ENCODE assay signal across 11 cellular contexts in genomic region chr17:6995500-6996255, GRCh38. TPM values are rescaled to one million over a fixed set of nuclear protein-coding genes. Genes with fewer than 3 reads are reported as not detected.
DNase-seq lines count a peak whose midpoint lies in the region; TF ChIP-seq lines count a peak whose summit lies in the region.
"Had no signal": no experiment of that assay in that cellular context is flagged by ENCODE, and none has a peak within 500 bp of the region (broad histone marks: within the 10 kb centered on the region; RNA-seq: fewer than 3 reads in every experiment).

A gene with protein sequence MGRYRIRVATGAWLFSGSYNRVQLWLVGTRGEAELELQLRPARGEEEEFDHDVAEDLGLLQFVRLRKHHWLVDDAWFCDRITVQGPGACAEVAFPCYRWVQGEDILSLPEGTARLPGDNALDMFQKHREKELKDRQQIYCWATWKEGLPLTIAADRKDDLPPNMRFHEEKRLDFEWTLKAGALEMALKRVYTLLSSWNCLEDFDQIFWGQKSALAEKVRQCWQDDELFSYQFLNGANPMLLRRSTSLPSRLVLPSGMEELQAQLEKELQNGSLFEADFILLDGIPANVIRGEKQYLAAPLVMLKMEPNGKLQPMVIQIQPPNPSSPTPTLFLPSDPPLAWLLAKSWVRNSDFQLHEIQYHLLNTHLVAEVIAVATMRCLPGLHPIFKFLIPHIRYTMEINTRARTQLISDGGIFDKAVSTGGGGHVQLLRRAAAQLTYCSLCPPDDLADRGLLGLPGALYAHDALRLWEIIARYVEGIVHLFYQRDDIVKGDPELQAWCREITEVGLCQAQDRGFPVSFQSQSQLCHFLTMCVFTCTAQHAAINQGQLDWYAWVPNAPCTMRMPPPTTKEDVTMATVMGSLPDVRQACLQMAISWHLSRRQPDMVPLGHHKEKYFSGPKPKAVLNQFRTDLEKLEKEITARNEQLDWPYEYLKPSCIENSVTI (plus strand): TSS chr17:6996049. CDS start chr17:6996118, 69 bp downstream.

- no peak for TF ChIP-seq CTCF in colonic mucosa (IDR thresholded peaks at IDR 0.05)
- no peak for TF ChIP-seq CTCF in HFFc6 (IDR thresholded peaks at IDR 0.05)

- H3K36me3 Mint-ChIP-seq in HFFc6 (ENCODE audit: low read depth), result peaks cover 13% of the 10 kb centered on the region
- H3K36me3 Mint-ChIP-seq in activated T-helper 1 cell treated with anti-CD3 and anti-CD28 coated beads, Interleukin-12 subunit alpha, Interleukin-12 subunit beta, Interleukin-2, Interleukin-4 antibody, amounts not matched to agents 30 ng/mL and 10 ng/mL and 1 ng/mL, durations not matched to agents 14 hours and 24 hours and 36 hours (ENCODE audit: low read depth), result peaks cover 30% of the 10 kb centered on the region

- DNase-seq in ELF-1 (ENCODE audit: low read depth, low spot score) (peak; percentile 67), colonic mucosa (peak; percentile 67), iPS-NIHi7 (ENCODE audit: extremely low spot score) (peak; percentile 76), HFFc6 (no peak), kidney glomerular epithelial cell (lab: John Stamatoyannopoulos, UW) (no peak), superior temporal gyrus (ENCODE audit: extremely low spot score) (no peak)
- DNase-seq in activated T-helper 1 cell treated with anti-CD3 and anti-CD28 coated beads, Interleukin-12 subunit alpha, Interleukin-12 subunit beta, Interleukin-2, Interleukin-4 antibody, amounts not matched to agents 30 ng/mL and 10 ng/mL and 1 ng/mL, durations not matched to agents 14 hours and 24 hours and 36 hours (ENCODE audit: low spot score), result no peak
- DNase-seq: AML-193, NCI-H2029 had no signal

- no peak within 1 kb of the TSS for H3K9ac ChIP-seq in colonic mucosa (ENCODE audit: low read depth in 2 of 2, low read length in 2 of 2)
- H3K9ac ChIP-seq in rectal smooth muscle tissue (ENCODE audit: low read length), result no peak within 1 kb of the TSS

- H3K27me3 Mint-ChIP-seq in HFFc6 (ENCODE audit: insufficient read depth), result peaks cover 1% of the 10 kb centered on the region; the same call in 1 of the 2 replicates
- H3K27me3 Mint-ChIP-seq in activated T-helper 1 cell treated with anti-CD3 and anti-CD28 coated beads, Interleukin-12 subunit alpha, Interleukin-12 subunit beta, Interleukin-2, Interleukin-4 antibody, amounts not matched to agents 30 ng/mL and 10 ng/mL and 1 ng/mL, durations not matched to agents 14 hours and 24 hours and 36 hours (ENCODE audit: insufficient read depth), result no peaks in the 10 kb centered on the region

- H3K27ac ChIP-seq in colonic mucosa, result no peak within 1 kb of the TSS
- no peak within 1 kb of the TSS for H3K27ac ChIP-seq in rectal smooth muscle tissue (ENCODE audit: low read depth, low read length)

- H3K4me1 Mint-ChIP-seq in HFFc6 (ENCODE audit: low read depth), result peaks cover 7% of the 10 kb centered on the region
- no peaks in the 10 kb centered on the region for H3K4me1 Mint-ChIP-seq in activated T-helper 1 cell treated with anti-CD3 and anti-CD28 coated beads, Interleukin-12 subunit alpha, Interleukin-12 subunit beta, Interleukin-2, Interleukin-4 antibody, amounts not matched to agents 30 ng/mL and 10 ng/mL and 1 ng/mL, durations not matched to agents 14 hours and 24 hours and 36 hours (ENCODE audit: low read depth)

- H3K27me3 ChIP-seq in colonic mucosa (no peaks in the 10 kb centered on the region), rectal smooth muscle tissue (ENCODE audit: control insufficient read depth, insufficient read depth, low read length) (no peaks in the 10 kb centered on the region)

- H3K36me3 ChIP-seq in colonic mucosa, result no peaks in the 10 kb centered on the region
- H3K36me3 ChIP-seq in rectal smooth muscle tissue (ENCODE audit: control insufficient read depth, insufficient read depth, low read length), result peaks cover 12% of the 10 kb centered on the region

- intact Hi-C loops in colonic mucosa (cut with DNase I), result no loop called here
- intact Hi-C loops in activated T-helper 1 cell treated with anti-CD3 and anti-CD28 coated beads, Interleukin-12 subunit alpha, Interleukin-12 subunit beta, Interleukin-2, Interleukin-4 antibody, amounts not matched to agents 30 ng/mL and 10 ng/mL and 1 ng/mL, durations not matched to agents 14 hours and 24 hours and 36 hours (cut with micrococcal nuclease), result no loop called here

- peaks cover 5% of the 10 kb centered on the region for H3K4me1 ChIP-seq in colonic mucosa
- peaks cover 3% of the 10 kb centered on the region for H3K4me1 ChIP-seq in rectal smooth muscle tissue (ENCODE audit: control insufficient read depth, insufficient read depth, low read length)

- no peak within 1 kb of the TSS for H3K27ac Mint-ChIP-seq in HFFc6
- H3K27ac Mint-ChIP-seq in activated T-helper 1 cell treated with anti-CD3 and anti-CD28 coated beads, Interleukin-12 subunit alpha, Interleukin-12 subunit beta, Interleukin-2, Interleukin-4 antibody, amounts not matched to agents 30 ng/mL and 10 ng/mL and 1 ng/mL, durations not matched to agents 14 hours and 24 hours and 36 hours, result no peak within 1 kb of the TSS

- no peak within 1 kb of the TSS for H3K4me3 Mint-ChIP-seq in HFFc6
- H3K4me3 Mint-ChIP-seq in activated T-helper 1 cell treated with anti-CD3 and anti-CD28 coated beads, Interleukin-12 subunit alpha, Interleukin-12 subunit beta, Interleukin-2, Interleukin-4 antibody, amounts not matched to agents 30 ng/mL and 10 ng/mL and 1 ng/mL, durations not matched to agents 14 hours and 24 hours and 36 hours, result no peak within 1 kb of the TSS

- H3K9me3 Mint-ChIP-seq in HFFc6, result no peaks in the 10 kb centered on the region
- H3K9me3 Mint-ChIP-seq in activated T-helper 1 cell treated with anti-CD3 and anti-CD28 coated beads, Interleukin-12 subunit alpha, Interleukin-12 subunit beta, Interleukin-2, Interleukin-4 antibody, amounts not matched to agents 30 ng/mL and 10 ng/mL and 1 ng/mL, durations not matched to agents 14 hours and 24 hours and 36 hours, result no peaks in the 10 kb centered on the region

- H3K4me3 ChIP-seq in colonic mucosa (peak within 1 kb of the TSS; percentile 24), rectal smooth muscle tissue (ENCODE audit: low read length) (peak within 1 kb of the TSS; percentile 31)

- no peaks in the 10 kb centered on the region for H3K9me3 ChIP-seq in colonic mucosa

RNA-seq across cellular contexts. Expression of the gene that starts here (rescaled TPM):
- 1 to 10 TPM in 1 of 2 donors, not detected in 1; 2.0 TPM for total RNA-seq in colonic mucosa
- total RNA-seq in HFFc6 (2021; fragmentation: NEBNext Ultra II Directional; extraction: Animal tissue kit (Norgen Biotek cat#: 25700)), result not detected
- total RNA-seq in activated T-helper 1 cell treated with anti-CD3 and anti-CD28 coated beads, Interleukin-12 subunit alpha, Interleukin-12 subunit beta, Interleukin-2, Interleukin-4 antibody, amounts not matched to agents 30 ng/mL and 10 ng/mL and 1 ng/mL, durations not matched to agents 14 hours and 24 hours and 36 hours, result not detected in 2 replicates
- total RNA-seq: pulmonary artery endothelial cell had no signal

Comparison
In these comparisons a context has a peak if more than half of its experiments do, and no peak if none do; other contexts are left out.
1. DNase-seq: peak in ELF-1 (single experiment), colonic mucosa (single experiment) and iPS-NIHi7 (single experiment); none in HFFc6 (single experiment), activated T-helper 1 cell treated with anti-CD3 and anti-CD28 coated beads, Interleukin-12 subunit alpha, Interleukin-12 subunit beta, Interleukin-2, Interleukin-4 antibody, amounts not matched to agents 30 ng/mL and 10 ng/mL and 1 ng/mL, durations not matched to agents 14 hours and 24 hours and 36 hours (single experiment), kidney glomerular epithelial cell (single experiment) and superior temporal gyrus (single experiment).